Comparison of ENCODE assay signal across 8 cellular contexts in genomic region chr12:101713059-101713682, GRCh38. TPM values are rescaled to one million over a fixed set of nuclear protein-coding genes. Genes with fewer than 3 reads are reported as not detected.
DNase-seq lines count a peak whose midpoint lies in the region; ATAC-seq and TF ChIP-seq lines count a peak whose summit lies in the region.

No MANE protein-coding gene starts in this region.

- no peak for TF ChIP-seq POLR2A in stomach (IDR thresholded peaks at IDR 0.05)

- DNase-seq in HuH-7.5 (ENCODE audit: low spot score), result peak; percentile 19
- DNase-seq in fibroblast of peridontal ligament (ENCODE audit: extremely low read depth), result peak; percentile 26
- DNase-seq in mesenchymal stem cell, result peak; percentile 61
- DNase-seq in stomach, result peak; percentile 41
- no peak for DNase-seq in cortex of kidney (lab: John Stamatoyannopoulos, UW)
- DNase-seq in NCI-H187 (lab: John Stamatoyannopoulos, UW), result no peak

- H2BK120ac ChIP-seq in mesenchymal stem cell (ENCODE audit: low read depth, low read length), result no peak overlapping the region

- H3K23ac ChIP-seq in mesenchymal stem cell (ENCODE audit: low read length in 2 of 2), result no peak overlapping the region

- no peak for TF ChIP-seq EP300 in stomach (IDR thresholded peaks at IDR 0.05)

- no peak overlapping the region for H2BK12ac ChIP-seq in mesenchymal stem cell (ENCODE audit: low read length in 2 of 2)

- H3K36me3 ChIP-seq in mesenchymal stem cell (ENCODE audit: control insufficient read depth in 1 of 2, insufficient read depth in 2 of 2, low read depth in 1 of 2, low read length in 2 of 2) (peaks cover 0 to 3% of the 10 kb centered on the region in 2 experiments), stomach (peaks cover 0 to 20% (median 5%) of the 10 kb centered on the region in 4 donors)

- 20% methylated on average over 5 of the region's 5 CpGs for WGBS in mesenchymal stem cell
- WGBS in stomach, 5 donors, result 24 to 52% (median 41%) methylated on average over 5 of the region's 5 CpGs

- H3K9me3 ChIP-seq in mesenchymal stem cell (ENCODE audit: control insufficient read depth, low read length), result no peaks in the 10 kb centered on the region
- H3K9me3 ChIP-seq in stomach, result no peaks in the 10 kb centered on the region

- no peak overlapping the region for H2AK5ac ChIP-seq in mesenchymal stem cell (ENCODE audit: low read length, severe bottlenecking)

- ATAC-seq in GM18858 (IDR thresholded peaks at IDR 0.05; ENCODE audit: unreplicated experiment) (no peak), GM18870 (IDR thresholded peaks at IDR 0.05; ENCODE audit: unreplicated experiment) (no peak)

- no peak overlapping the region for H4K91ac ChIP-seq in mesenchymal stem cell (ENCODE audit: low read length)

- no peak overlapping the region for H3K4ac ChIP-seq in mesenchymal stem cell (ENCODE audit: low read depth in 1 of 2, low read length in 2 of 2)

- no peak overlapping the region for H2AFZ ChIP-seq in mesenchymal stem cell (ENCODE audit: low read depth, low read length)

- no peak overlapping the region for H2BK15ac ChIP-seq in mesenchymal stem cell (ENCODE audit: low read depth, poor library complexity, severe bottlenecking)

- H3K4me1 ChIP-seq in mesenchymal stem cell (ENCODE audit: control insufficient read depth, insufficient read depth, low read depth, low read length), result peaks cover 4% of the 10 kb centered on the region
- peaks cover 11 to 66% (median 42%) of the 10 kb centered on the region in 4 donors for H3K4me1 ChIP-seq in stomach

- intact Hi-C loops in stomach (cut with DNase I; ENCODE audit: low total_unique reads), result no loop called here

- H4K8ac ChIP-seq in mesenchymal stem cell (ENCODE audit: low read length), result peak overlapping the region; percentile 0

- H3K9ac ChIP-seq in mesenchymal stem cell (ENCODE audit: low read length), result peak overlapping the region; percentile 76

- no peak overlapping the region for H2BK5ac ChIP-seq in mesenchymal stem cell (ENCODE audit: low read depth, low read length, poor library complexity, severe bottlenecking)

- H3K14ac ChIP-seq in mesenchymal stem cell (ENCODE audit: low read length in 2 of 2), result no peak overlapping the region

- H3K79me1 ChIP-seq in mesenchymal stem cell (replicated peaks; ENCODE audit: low read length, poor library complexity, severe bottlenecking), result peaks cover 19% of the 10 kb centered on the region

- H3K4me3 ChIP-seq in mesenchymal stem cell (ENCODE audit: insufficient read depth in 1 of 2, low read depth in 1 of 2, low read length in 2 of 2) (peak overlapping the region in 1 of 2 experiments; percentile 58), stomach (no peak overlapping the region)

- H3K18ac ChIP-seq in mesenchymal stem cell (ENCODE audit: low read depth in 1 of 2, low read length in 2 of 2), result peak overlapping the region; percentile 4 to 93

- H3K27me3 ChIP-seq in mesenchymal stem cell (ENCODE audit: control insufficient read depth in 1 of 2, insufficient read depth in 1 of 2, low read length in 2 of 2) (no peaks in the 10 kb centered on the region), stomach (no peaks in the 10 kb centered on the region)

- peak overlapping the region; percentile 0 for H3K4me2 ChIP-seq in mesenchymal stem cell (ENCODE audit: low read length, poor library complexity, severe bottlenecking)

- H3K27ac ChIP-seq in mesenchymal stem cell (ENCODE audit: low read length, poor library complexity, severe bottlenecking), result no peak overlapping the region
- H3K27ac ChIP-seq in stomach, result peak overlapping the region; percentile 23 to 68 (median 36)

- TF ChIP-seq CTCF in stomach (IDR thresholded peaks at IDR 0.05), result no peak

RNA-seq across cellular contexts. Expression of gene CHPT1, which starts 15.7 kb away (rescaled TPM):
- polyA plus RNA-seq in mesenchymal stem cell (2013, experiment 1 of 2), result 29.9 TPM
- polyA plus RNA-seq in mesenchymal stem cell (2013, experiment 2 of 2), result 31.3 TPM
- 100 to 1,000 TPM in 2 of 5 donors, 10 to 100 TPM in 3; 71.9 to 618 (median 94.5) TPM for total RNA-seq in stomach
- 10 to 100 TPM; 34.2 to 53.9 (median 47.2) TPM for polyA plus RNA-seq in stomach

RNA-seq across cellular contexts. Expression of gene SYCP3, which starts 26.1 kb away (rescaled TPM):
- 0.03 TPM for polyA plus RNA-seq in mesenchymal stem cell (2013, experiment 1 of 2)
- 0.10 TPM for polyA plus RNA-seq in mesenchymal stem cell (2013, experiment 2 of 2)
- total RNA-seq in stomach, result under 1 TPM in 1 of 5 donors, not detected in 4; 0.89 TPM
- under 1 TPM in 1 of 3 donors, not detected in 2; 0.28 TPM for polyA plus RNA-seq in stomach

Comparison
In these comparisons a context has a peak if more than half of its experiments do, and no peak if none do; other contexts are left out.
1. DNase-seq: peak in HuH-7.5 (single experiment), fibroblast of peridontal ligament (single experiment), mesenchymal stem cell (single experiment) and stomach (single experiment); none in cortex of kidney (single experiment) and NCI-H187 (0 of 2).